19 cellular contexts compared by ENCODE assay signal in the genomic region with DNA sequence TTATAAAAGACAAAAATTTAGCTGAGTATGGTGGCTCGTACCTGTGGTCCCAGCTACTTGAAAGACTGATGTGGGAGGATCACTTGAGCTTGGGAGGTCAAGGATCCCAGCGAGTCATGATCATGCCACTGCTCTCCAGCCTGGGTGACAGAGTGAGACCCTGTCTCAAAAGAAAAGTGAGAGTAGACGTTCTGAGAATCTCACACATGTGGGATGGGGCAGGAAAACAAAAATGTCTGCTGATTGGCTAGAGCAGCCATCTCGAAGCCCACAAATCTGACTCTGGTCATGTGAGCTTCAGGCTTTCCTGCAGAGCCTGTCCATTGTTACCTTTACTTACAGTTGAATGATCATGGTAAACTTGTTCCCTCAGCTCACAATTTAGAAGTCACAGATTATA. TPM values are rescaled to one million over a fixed set of nuclear protein-coding genes. Genes with fewer than 3 reads are reported as not detected.
DNase-seq lines count a peak whose midpoint lies in the region; ATAC-seq, FAIRE-seq and TF ChIP-seq lines count a peak whose summit lies in the region.
"Had no signal": no experiment of that assay in that cellular context is flagged by ENCODE, and none has a peak within 500 bp of the region (broad histone marks: within the 10 kb centered on the region; RNA-seq: fewer than 3 reads in every experiment).

No MANE protein-coding gene starts in this region.

- no peak for TF ChIP-seq EP300 in GM12878 (IDR thresholded peaks at IDR 0.05; ENCODE audit: borderline replicate concordance in 1 of 2, control insufficient read depth in 1 of 2, low read depth in 2 of 2, low read length in 2 of 2)

- no peak for TF ChIP-seq CTCF in GM12878 (IDR thresholded peaks at IDR 0.05 in 2 of 3, conservative IDR thresholded peaks at IDR 0.05 in 1 of 3; ENCODE audit: control insufficient read depth in 2 of 3, extremely low read depth in 1 of 3, insufficient read depth in 1 of 3, low read depth in 3 of 3, low read length in 3 of 3)

- 33% methylated on average over 4 of the region's 4 CpGs for WGBS in GM12878 (ENCODE audit: insufficient coverage, insufficient replicate concordance, low lambda C conversion rate, missing lambda C conversion rate)

- no peaks in the 10 kb centered on the region for H3K36me3 ChIP-seq in GM12878 (ENCODE audit: control insufficient read depth in 2 of 2, insufficient read depth in 2 of 2, low read length in 1 of 2)
- H3K36me3 ChIP-seq: BLaER1 treated with 17β-estradiol and CSF1 and Interleukin-3, amounts not matched to agents 10 nM and 100 nM had no signal

- no peak for TF ChIP-seq RAD21 in GM12878 (IDR thresholded peaks at IDR 0.05; ENCODE audit: insufficient read depth, low read depth, low read length)

- no peak overlapping the region for H3K27ac ChIP-seq in GM12878 (ENCODE audit: control insufficient read depth, insufficient read depth)
- H3K27ac ChIP-seq: BLaER1 treated with 17β-estradiol and CSF1 and Interleukin-3, amounts not matched to agents 10 nM and 100 nM had no signal

- no peak for TF ChIP-seq POLR2A in GM12878 (IDR thresholded peaks at IDR 0.05; ENCODE audit: low read depth, low read length)

- H3K27ac Mint-ChIP-seq in activated naive CD4-positive, alpha-beta T cell treated with anti-CD3 and anti-CD28 coated beads, Interleukin-2, amount 50 U/mL, for 72 hours, result no peak overlapping the region
- H3K27ac Mint-ChIP-seq in activated naive CD4-positive, alpha-beta T cell treated with anti-CD3 and anti-CD28 coated beads for 36 hours, result no peak overlapping the region
- H3K27ac Mint-ChIP-seq in activated CD8-positive, alpha-beta memory T cell treated with anti-CD3 and anti-CD28 coated beads, Interleukin-2, amount 10 ng/mL, durations not matched to agents 7 days and 5 days, result no peak overlapping the region
- H3K27ac Mint-ChIP-seq: B cell; CD8-positive, alpha-beta T cell had no signal

- peak overlapping the region; percentile 47 for H2AFZ ChIP-seq in GM12878 (ENCODE audit: control insufficient read depth, low read depth, low read length)

- peaks cover 14% of the 10 kb centered on the region for H3K4me1 Mint-ChIP-seq in activated naive CD4-positive, alpha-beta T cell treated with anti-CD3 and anti-CD28 coated beads for 36 hours (ENCODE audit: low read depth)
- H3K4me1 Mint-ChIP-seq in activated CD8-positive, alpha-beta memory T cell treated with anti-CD3 and anti-CD28 coated beads, Interleukin-2, amount 10 ng/mL, durations not matched to agents 7 days and 5 days, result peaks cover 3% of the 10 kb centered on the region
- H3K4me1 Mint-ChIP-seq: B cell had no signal

- H3K4me2 ChIP-seq in GM12878 (ENCODE audit: control insufficient read depth, insufficient read depth), result no peak overlapping the region
- H3K4me2 ChIP-seq: BLaER1 treated with 17β-estradiol and CSF1 and Interleukin-3, amounts not matched to agents 10 nM and 100 nM had no signal

- no peak overlapping the region for H3K4me3 Mint-ChIP-seq in activated naive CD4-positive, alpha-beta T cell treated with anti-CD3 and anti-CD28 coated beads for 36 hours
- H3K4me3 Mint-ChIP-seq in activated CD8-positive, alpha-beta memory T cell treated with anti-CD3 and anti-CD28 coated beads, Interleukin-2, amount 10 ng/mL, durations not matched to agents 7 days and 5 days, result no peak overlapping the region
- H3K4me3 Mint-ChIP-seq: B cell; CD8-positive, alpha-beta T cell had no signal

- in situ Hi-C loops in GM12878 (cut with MboI), result no loop called here

- H3K27me3 Mint-ChIP-seq in activated naive CD4-positive, alpha-beta T cell treated with anti-CD3 and anti-CD28 coated beads for 36 hours (ENCODE audit: low read depth), result no peaks in the 10 kb centered on the region
- peaks cover 7% of the 10 kb centered on the region for H3K27me3 Mint-ChIP-seq in activated CD8-positive, alpha-beta memory T cell treated with anti-CD3 and anti-CD28 coated beads, Interleukin-2, amount 10 ng/mL, durations not matched to agents 7 days and 5 days

- intact Hi-C loops in activated naive CD4-positive, alpha-beta T cell treated with anti-CD3 and anti-CD28 coated beads for 36 hours (cut with micrococcal nuclease), result no loop called here
- intact Hi-C loops in GM12878 (cut with micrococcal nuclease; ENCODE audit: unreplicated experiment), result no loop called here

- SMC1A ChIA-PET in GM12878 (lab: Charles Lee; ENCODE audit: uncharacterized antibody, unreplicated experiment), result interaction anchor here (0.6 to 1.7 kb wide), 8 partner anchors 8 to 133 kb away, joined by 3 to 7 read pairs (median 4); no protein-coding TSS in a partner anchor

- no peak overlapping the region for H3K9ac ChIP-seq in GM12878 (ENCODE audit: control insufficient read depth, insufficient read depth, low read length)
- H3K9ac ChIP-seq: BLaER1 treated with 17β-estradiol and CSF1 and Interleukin-3, amounts not matched to agents 10 nM and 100 nM had no signal

- no peak overlapping the region for H3K4me3 ChIP-seq in GM12878
- H3K4me3 ChIP-seq: BLaER1 treated with 17β-estradiol and CSF1 and Interleukin-3, amounts not matched to agents 10 nM and 100 nM had no signal

- no peaks in the 10 kb centered on the region for H3K36me3 Mint-ChIP-seq in activated naive CD4-positive, alpha-beta T cell treated with anti-CD3 and anti-CD28 coated beads, Interleukin-2, amount 50 U/mL, for 72 hours
- no peaks in the 10 kb centered on the region for H3K36me3 Mint-ChIP-seq in activated naive CD4-positive, alpha-beta T cell treated with anti-CD3 and anti-CD28 coated beads for 36 hours (ENCODE audit: low read depth)
- H3K36me3 Mint-ChIP-seq in activated CD8-positive, alpha-beta memory T cell treated with anti-CD3 and anti-CD28 coated beads, Interleukin-2, amount 10 ng/mL, durations not matched to agents 7 days and 5 days, result no peaks in the 10 kb centered on the region
- H3K36me3 Mint-ChIP-seq: CD8-positive, alpha-beta T cell had no signal

- H3K4me1 ChIP-seq in GM12878 (ENCODE audit: control insufficient read depth, insufficient read depth, low read length), result peaks cover 8% of the 10 kb centered on the region; the same call in 1 of the 2 replicates

- POLR2A ChIA-PET in GM12878 (lab: Charles Lee), result no interaction called here

- peak; percentile 20 to 66 for ATAC-seq in activated naive CD4-positive, alpha-beta T cell treated with anti-CD3 and anti-CD28 coated beads, Interleukin-2, amount 50 U/mL, for 72 hours
- ATAC-seq in GM18868 (IDR thresholded peaks at IDR 0.05; ENCODE audit: unreplicated experiment) (peak; percentile 64), GM12878 (no peak)
- ATAC-seq in activated CD8-positive, alpha-beta memory T cell treated with anti-CD3 and anti-CD28 coated beads, Interleukin-2, amount 10 ng/mL, durations not matched to agents 7 days and 5 days, result no peak
- ATAC-seq: CD8-positive, alpha-beta T cell; HepG2 had no signal

- no TSS peak for BruUV-seq in GM12878 (replicated peaks; lab: Mats Ljungman, UMichigan)

- CTCF ChIA-PET in activated naive CD4-positive, alpha-beta T cell treated with anti-CD3 and anti-CD28 coated beads for 36 hours (lab: Charles Lee), result no interaction called here
- CTCF ChIA-PET in GM12878 (lab: Yijun Ruan, JAX), result interaction anchor here (0.9 to 1.1 kb wide), 3 partner anchors 15 to 374 kb away, joined by 3 read pairs; no protein-coding TSS in a partner anchor
- CTCF ChIA-PET in activated CD8-positive, alpha-beta memory T cell treated with anti-CD3 and anti-CD28 coated beads, Interleukin-2, amount 10 ng/mL, durations not matched to agents 7 days and 5 days (lab: Charles Lee), result interaction anchor here (1.5 kb wide), 1 partner anchor 14 kb away, joined by 4 read pairs; no protein-coding TSS in a partner anchor

- no peaks in the 10 kb centered on the region; the same call in 2 of the 3 replicates for H3K9me3 ChIP-seq in GM12878 (replicated peaks; ENCODE audit: control insufficient read depth, insufficient read depth, low read length)

- H3K79me2 ChIP-seq in GM12878 (ENCODE audit: control insufficient read depth, insufficient read depth, low read length), result no peaks in the 10 kb centered on the region

- no peaks in the 10 kb centered on the region for H3K27me3 ChIP-seq in GM12878 (replicated peaks in 1 of 2; ENCODE audit: control insufficient read depth in 2 of 2, insufficient read depth in 2 of 2, low read length in 1 of 2)
- H3K27me3 ChIP-seq: BLaER1 treated with 17β-estradiol and CSF1 and Interleukin-3, amounts not matched to agents 10 nM and 100 nM had no signal

- H3K9me3 Mint-ChIP-seq in activated naive CD4-positive, alpha-beta T cell treated with anti-CD3 and anti-CD28 coated beads, Interleukin-2, amount 50 U/mL, for 72 hours, result no peaks in the 10 kb centered on the region
- H3K9me3 Mint-ChIP-seq in activated naive CD4-positive, alpha-beta T cell treated with anti-CD3 and anti-CD28 coated beads for 36 hours, result no peaks in the 10 kb centered on the region
- no peaks in the 10 kb centered on the region for H3K9me3 Mint-ChIP-seq in activated CD8-positive, alpha-beta memory T cell treated with anti-CD3 and anti-CD28 coated beads, Interleukin-2, amount 10 ng/mL, durations not matched to agents 7 days and 5 days (ENCODE audit: low read depth)
- H3K9me3 Mint-ChIP-seq: CD8-positive, alpha-beta T cell had no signal

- FAIRE-seq in GM12878 (lab: Jason Lieb, UNC), result no peak
- FAIRE-seq: GM18507, HepG2 had no signal

- peak; percentile 5 for DNase-seq in activated CD4-positive, alpha-beta T cell treated with anti-CD3 and anti-CD28 coated beads for 48 hours
- DNase-seq in activated CD4-positive, alpha-beta T cell treated with anti-CD3 and anti-CD28 coated beads, Interleukin-2, amount 50 U/mL, for 4 hours, result no peak
- no peak for DNase-seq in activated naive CD4-positive, alpha-beta T cell treated with anti-CD3 and anti-CD28 coated beads, Interleukin-2, amount 50 U/mL, for 72 hours (ENCODE audit: low spot score in 2 of 2)
- no peak for DNase-seq in activated naive CD4-positive, alpha-beta T cell treated with anti-CD3 and anti-CD28 coated beads for 36 hours
- no peak for DNase-seq in GM12878 (ENCODE audit: low read depth, low spot score)
- no peak for DNase-seq in HCEC 1CT
- DNase-seq in activated CD8-positive, alpha-beta memory T cell treated with anti-CD3 and anti-CD28 coated beads, Interleukin-2, amount 10 ng/mL, durations not matched to agents 7 days and 5 days, result no peak
- DNase-seq: Calu3; CD8-positive, alpha-beta T cell; DMS53; DND-41; EL; GOT3; H7 had no signal

- RAD21 ChIA-PET in GM12878 (lab: Charles Lee; ENCODE audit: unreplicated experiment), result interaction anchor here (1.1 to 1.4 kb wide), 2 partner anchors 11 to 73 kb away, joined by 3 to 4 read pairs; no protein-coding TSS in a partner anchor

- H4K20me1 ChIP-seq in GM12878 (ENCODE audit: control insufficient read depth, insufficient read depth), result no peaks in the 10 kb centered on the region
- H4K20me1 ChIP-seq: BLaER1 treated with 17β-estradiol and CSF1 and Interleukin-3, amounts not matched to agents 10 nM and 100 nM had no signal

RNA-seq across cellular contexts. Expression of a gene that starts 23.1 kb away (rescaled TPM):
- 10 to 100 TPM; 13.5 to 15.1 TPM for total RNA-seq in activated naive CD4-positive, alpha-beta T cell treated with anti-CD3 and anti-CD28 coated beads, Interleukin-2, amount 50 U/mL, for 72 hours
- total RNA-seq in activated naive CD4-positive, alpha-beta T cell treated with anti-CD3 and anti-CD28 coated beads for 36 hours, result 10 to 100 TPM; 10.1 to 11.1 TPM
- total RNA-seq in GM12878 (2013; cell fraction: nucleolus; rRNA removed), result 129 and 137 TPM in 2 replicates
- total RNA-seq in GM12878 (2014; rRNA removed) (54.2 and 56.2 TPM in 2 replicates), GM12878 (2014; rRNA removed; fragmentation: Illumina TruSeq; extraction: Trizol) (61.9 and 62.8 TPM in 2 replicates), GM12878 (2021) (52.6 and 57.2 TPM in 2 replicates)
- polyA plus RNA-seq in GM12878 (2011; ENCODE audit: low read depth), result 21.8 TPM
- polyA plus RNA-seq in GM12878 (2011; rRNA removed) (45.3 and 53.4 TPM in 2 replicates), GM12878 (2014; fragmentation: Illumina TruSeq; extraction: Trizol) (31.0 and 36.2 TPM in 2 replicates), GM12878 (2014; fragmentation: Nextera tagmentation; extraction: Ambion mirVana) (1 to 10 TPM; 5.0 to 5.2 TPM), GM12878 (2014; rRNA removed) (24.8 and 28.4 TPM in 2 replicates), GM12878 (2016; fragmentation: Nextera tagmentation; extraction: Ambion mirVana) (10 to 100 TPM; 13.1 to 14.1 TPM)
- 48.3 and 50.4 TPM in 2 replicates for polyA plus RNA-seq in GM12878 (2011; cell fraction: cytosol; rRNA removed)
- polyA plus RNA-seq in GM12878 (2011; cell fraction: nucleus; rRNA removed), result 47.2 and 56.5 TPM in 2 replicates
- polyA plus RNA-seq in GM12878 (2012), result 21.8 and 22.6 TPM in 2 replicates
- polyA minus RNA-seq in GM12878 (2011; rRNA and poly(A)+ RNA removed), result 162 and 177 TPM in 2 replicates
- polyA minus RNA-seq in GM12878 (2011; cell fraction: cytosol; rRNA and poly(A)+ RNA removed), result 36.6 and 42.8 TPM in 2 replicates
- 28.0 and 49.2 TPM in 2 replicates for polyA minus RNA-seq in GM12878 (2011; cell fraction: nucleus; rRNA and poly(A)+ RNA removed)
- 10 to 100 TPM in 1 of 2 experiments, 1 to 10 TPM in 1; 9.1 to 19.0 TPM for total RNA-seq in activated CD8-positive, alpha-beta memory T cell treated with anti-CD3 and anti-CD28 coated beads, Interleukin-2, amount 10 ng/mL, durations not matched to agents 7 days and 5 days

RNA-seq across cellular contexts. Expression of a gene that starts 54.8 kb away (rescaled TPM):
- 1 to 10 TPM; 5.2 to 6.6 TPM for total RNA-seq in activated naive CD4-positive, alpha-beta T cell treated with anti-CD3 and anti-CD28 coated beads, Interleukin-2, amount 50 U/mL, for 72 hours
- 1 to 10 TPM; 4.0 to 4.2 TPM for total RNA-seq in activated naive CD4-positive, alpha-beta T cell treated with anti-CD3 and anti-CD28 coated beads for 36 hours
- total RNA-seq in GM12878 (2013; cell fraction: nucleolus; rRNA removed), result 7.4 and 8.3 TPM in 2 replicates
- total RNA-seq in GM12878 (2014; rRNA removed) (5.5 and 7.3 TPM in 2 replicates), GM12878 (2014; rRNA removed; fragmentation: Illumina TruSeq; extraction: Trizol) (7.7 and 7.8 TPM in 2 replicates), GM12878 (2021) (4.9 TPM in 2 replicates)
- polyA plus RNA-seq in GM12878 (2011; ENCODE audit: low read depth), result 2.9 TPM
- polyA plus RNA-seq in GM12878 (2011; rRNA removed) (11.0 and 17.1 TPM in 2 replicates), GM12878 (2014; fragmentation: Illumina TruSeq; extraction: Trizol) (6.3 and 8.8 TPM in 2 replicates), GM12878 (2014; fragmentation: Nextera tagmentation; extraction: Ambion mirVana) (1 to 10 TPM; 3.5 to 3.7 TPM), GM12878 (2014; rRNA removed) (4.8 and 6.5 TPM in 2 replicates), GM12878 (2016; fragmentation: Nextera tagmentation; extraction: Ambion mirVana) (1 to 10 TPM; 5.6 to 5.7 TPM)
- 4.1 and 4.3 TPM in 2 replicates for polyA plus RNA-seq in GM12878 (2011; cell fraction: cytosol; rRNA removed)
- polyA plus RNA-seq in GM12878 (2011; cell fraction: nucleus; rRNA removed), result 1.8 and 2.1 TPM in 2 replicates
- polyA plus RNA-seq in GM12878 (2012), result 3.4 and 5.9 TPM in 2 replicates
- polyA minus RNA-seq in GM12878 (2011; rRNA and poly(A)+ RNA removed), result 7.7 and 9.8 TPM in 2 replicates
- 3.6 and 4.3 TPM in 2 replicates for polyA minus RNA-seq in GM12878 (2011; cell fraction: cytosol; rRNA and poly(A)+ RNA removed)
- polyA minus RNA-seq in GM12878 (2011; cell fraction: nucleus; rRNA and poly(A)+ RNA removed), result 2.5 and 5.0 TPM in 2 replicates
- total RNA-seq in activated CD8-positive, alpha-beta memory T cell treated with anti-CD3 and anti-CD28 coated beads, Interleukin-2, amount 10 ng/mL, durations not matched to agents 7 days and 5 days, result 10 to 100 TPM in 1 of 2 experiments, 1 to 10 TPM in 1; 9.6 to 11.3 TPM

Comparison
In these comparisons a context has a peak if more than half of its experiments do, and no peak if none do; other contexts are left out.
1. ATAC-seq: peak in activated naive CD4-positive, alpha-beta T cell treated with anti-CD3 and anti-CD28 coated beads, Interleukin-2, amount 50 U/mL, for 72 hours (2 of 2) and GM18868 (single experiment); none in GM12878 (single experiment) and activated CD8-positive, alpha-beta memory T cell treated with anti-CD3 and anti-CD28 coated beads, Interleukin-2, amount 10 ng/mL, durations not matched to agents 7 days and 5 days (single experiment).